Comparison of ENCODE assay signal across 24 cellular contexts in the genomic region with DNA sequence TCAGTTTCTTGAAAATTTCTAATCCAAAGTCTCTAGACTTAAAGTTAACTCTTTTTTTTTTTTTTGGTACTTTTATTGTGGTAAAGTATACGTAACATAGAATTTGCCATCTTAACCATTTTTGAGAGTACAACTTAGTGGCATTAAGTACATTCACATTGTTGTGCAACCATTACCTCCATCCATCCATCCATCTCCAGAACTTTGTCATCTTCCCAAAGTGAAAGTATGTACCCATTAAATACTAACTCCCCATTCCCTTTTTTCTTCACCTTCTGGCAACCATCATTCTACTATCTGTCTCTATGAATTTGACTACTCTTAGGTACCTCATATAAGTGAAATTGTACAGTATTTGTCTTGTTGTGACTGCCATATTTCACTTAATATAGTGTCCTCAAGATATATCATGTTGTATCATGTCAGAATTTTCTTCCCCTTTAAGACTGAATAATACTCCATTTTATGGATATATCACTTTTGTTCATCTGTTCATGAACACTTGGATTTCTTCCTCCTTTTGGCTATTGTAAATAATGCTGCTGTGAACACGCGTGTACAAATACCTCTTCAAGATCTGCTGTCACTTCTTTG. TPM values are rescaled to one million over a fixed set of nuclear protein-coding genes. Genes with fewer than 3 reads are reported as not detected.
DNase-seq lines count a peak whose midpoint lies in the region; ATAC-seq, FAIRE-seq and TF ChIP-seq lines count a peak whose summit lies in the region.
"Had no signal": no experiment of that assay in that cellular context is flagged by ENCODE, and none has a peak within 500 bp of the region (broad histone marks: within the 10 kb centered on the region; RNA-seq: fewer than 3 reads in every experiment).

No MANE protein-coding gene starts in this region.

- H3K9me3 Mint-ChIP-seq in activated naive CD8-positive, alpha-beta T cell treated with anti-CD3 and anti-CD28 coated beads, Interleukin-2, amount 10 ng/mL, durations not matched to agents 7 days and 5 days = peaks cover 4% of the 10 kb centered on the region
- peaks cover 5% of the 10 kb centered on the region for H3K9me3 Mint-ChIP-seq in activated naive CD8-positive, alpha-beta T cell treated with anti-CD3 and anti-CD28 coated beads for 36 hours
- H3K9me3 Mint-ChIP-seq in activated naive CD8-positive, alpha-beta T cell treated with anti-CD3 and anti-CD28 coated beads, Interleukin-2, amount 50 U/mL, for 24 hours = peaks cover 6% of the 10 kb centered on the region
- H3K9me3 Mint-ChIP-seq: CD4-positive, alpha-beta T cell; IgD-negative memory B cell had no signal

- no peak for TF ChIP-seq POLR2A in H54 (IDR thresholded peaks at IDR 0.05; ENCODE audit: low read depth, low read length)

- in situ Hi-C loops in G401 (cut with HindIII; ENCODE audit: low sequenced_read_pairs) = no loop called here

- peaks cover 38% of the 10 kb centered on the region for H3K4me1 Mint-ChIP-seq in activated naive CD8-positive, alpha-beta T cell treated with anti-CD3 and anti-CD28 coated beads, Interleukin-2, amount 10 ng/mL, durations not matched to agents 7 days and 5 days
- peaks cover 49% of the 10 kb centered on the region for H3K4me1 Mint-ChIP-seq in activated naive CD8-positive, alpha-beta T cell treated with anti-CD3 and anti-CD28 coated beads for 36 hours
- H3K4me1 Mint-ChIP-seq in activated naive CD8-positive, alpha-beta T cell treated with anti-CD3 and anti-CD28 coated beads, Interleukin-2, amount 50 U/mL, for 24 hours = peaks cover 67% of the 10 kb centered on the region

- POLR2A ChIA-PET in activated naive CD8-positive, alpha-beta T cell treated with anti-CD3 and anti-CD28 coated beads, Interleukin-2, amount 10 ng/mL, durations not matched to agents 7 days and 5 days (lab: Charles Lee) = no interaction called here

- no peak for ATAC-seq in activated naive CD8-positive, alpha-beta T cell treated with anti-CD3 and anti-CD28 coated beads, Interleukin-2, amount 10 ng/mL, durations not matched to agents 7 days and 5 days (ENCODE audit: low read depth)
- no peak for ATAC-seq in activated naive CD8-positive, alpha-beta T cell treated with anti-CD3 and anti-CD28 coated beads, Interleukin-2, amount 50 U/mL, for 24 hours
- ATAC-seq: A549, Right ventricle myocardium inferior, SK-N-SH treated with all-trans-retinoic acid at 6 μM for 48 hours had no signal

- peaks cover 23% of the 10 kb centered on the region for H3K36me3 Mint-ChIP-seq in activated naive CD8-positive, alpha-beta T cell treated with anti-CD3 and anti-CD28 coated beads, Interleukin-2, amount 10 ng/mL, durations not matched to agents 7 days and 5 days
- H3K36me3 Mint-ChIP-seq in activated naive CD8-positive, alpha-beta T cell treated with anti-CD3 and anti-CD28 coated beads for 36 hours = peaks cover 19% of the 10 kb centered on the region
- H3K36me3 Mint-ChIP-seq in activated naive CD8-positive, alpha-beta T cell treated with anti-CD3 and anti-CD28 coated beads, Interleukin-2, amount 50 U/mL, for 24 hours (ENCODE audit: low read depth) = peaks cover 14% of the 10 kb centered on the region

- FAIRE-seq in H54 (lab: Jason Lieb, UNC) = peak; percentile 64
- FAIRE-seq: A549 had no signal

- H3K27ac Mint-ChIP-seq in activated naive CD8-positive, alpha-beta T cell treated with anti-CD3 and anti-CD28 coated beads, Interleukin-2, amount 10 ng/mL, durations not matched to agents 7 days and 5 days = peak overlapping the region; percentile 5
- no peak overlapping the region for H3K27ac Mint-ChIP-seq in activated naive CD8-positive, alpha-beta T cell treated with anti-CD3 and anti-CD28 coated beads for 36 hours
- H3K27ac Mint-ChIP-seq in activated naive CD8-positive, alpha-beta T cell treated with anti-CD3 and anti-CD28 coated beads, Interleukin-2, amount 50 U/mL, for 24 hours = peak overlapping the region; percentile 17
- H3K27ac Mint-ChIP-seq: CD4-positive, alpha-beta T cell had no signal

- DNase-seq in activated naive CD8-positive, alpha-beta T cell treated with anti-CD3 and anti-CD28 coated beads, Interleukin-2, amount 10 ng/mL, durations not matched to agents 7 days and 5 days = no peak
- DNase-seq in activated naive CD8-positive, alpha-beta T cell treated with anti-CD3 and anti-CD28 coated beads for 36 hours = no peak
- DNase-seq in H54 (ENCODE audit: insufficient read length, low spot score) (no peak), G401 (ENCODE audit: low spot score) (no peak), DMS53 (lab: John Stamatoyannopoulos, UW) (no peak), midbrain (lab: John Stamatoyannopoulos, UW) (no peak)
- DNase-seq in activated naive CD8-positive, alpha-beta T cell treated with anti-CD3 and anti-CD28 coated beads, Interleukin-2, amount 50 U/mL, for 24 hours = no peak
- DNase-seq: AML-193; CD4-positive, alpha-beta T cell; GDM1; H7; Karpas-422; NCI-H1092; NCI-H1417 treated with DMSO at 0.1 percent for 48 hours; NCI-H1694 treated with DMSO at 0.1 percent for 48 hours; NCI-H2081; NCI-H2227 treated with DMSO at 0.1 percent for 48 hours; NCI-H526 treated with DMSO at 0.1 percent for 48 hours; PC-9; SJCRH30 had no signal

- no peak overlapping the region for H3K4me3 Mint-ChIP-seq in activated naive CD8-positive, alpha-beta T cell treated with anti-CD3 and anti-CD28 coated beads, Interleukin-2, amount 10 ng/mL, durations not matched to agents 7 days and 5 days
- H3K4me3 Mint-ChIP-seq in activated naive CD8-positive, alpha-beta T cell treated with anti-CD3 and anti-CD28 coated beads for 36 hours = no peak overlapping the region
- no peak overlapping the region for H3K4me3 Mint-ChIP-seq in activated naive CD8-positive, alpha-beta T cell treated with anti-CD3 and anti-CD28 coated beads, Interleukin-2, amount 50 U/mL, for 24 hours
- H3K4me3 Mint-ChIP-seq: CD4-positive, alpha-beta T cell; IgD-negative memory B cell had no signal

- no peaks in the 10 kb centered on the region for H3K27me3 Mint-ChIP-seq in activated naive CD8-positive, alpha-beta T cell treated with anti-CD3 and anti-CD28 coated beads, Interleukin-2, amount 10 ng/mL, durations not matched to agents 7 days and 5 days
- H3K27me3 Mint-ChIP-seq in activated naive CD8-positive, alpha-beta T cell treated with anti-CD3 and anti-CD28 coated beads for 36 hours = no peaks in the 10 kb centered on the region
- H3K27me3 Mint-ChIP-seq in activated naive CD8-positive, alpha-beta T cell treated with anti-CD3 and anti-CD28 coated beads, Interleukin-2, amount 50 U/mL, for 24 hours = no peaks in the 10 kb centered on the region
- H3K27me3 Mint-ChIP-seq: CD4-positive, alpha-beta T cell; IgD-negative memory B cell had no signal

RNA-seq across cellular contexts. Expression of a gene that starts 18.4 kb away (rescaled TPM):
- total RNA-seq in activated naive CD8-positive, alpha-beta T cell treated with anti-CD3 and anti-CD28 coated beads, Interleukin-2, amount 10 ng/mL, durations not matched to agents 7 days and 5 days = 10 to 100 TPM; 22.4 to 22.8 TPM
- total RNA-seq in activated naive CD8-positive, alpha-beta T cell treated with anti-CD3 and anti-CD28 coated beads for 36 hours = 10 to 100 TPM; 13.6 to 13.7 TPM
- total RNA-seq in G401 (2014; rRNA removed; shearing (Covaris generic)) = 9.4 and 10.4 TPM in 2 replicates
